ENCODE assay signal across 1 cellular context in the genomic region with DNA sequence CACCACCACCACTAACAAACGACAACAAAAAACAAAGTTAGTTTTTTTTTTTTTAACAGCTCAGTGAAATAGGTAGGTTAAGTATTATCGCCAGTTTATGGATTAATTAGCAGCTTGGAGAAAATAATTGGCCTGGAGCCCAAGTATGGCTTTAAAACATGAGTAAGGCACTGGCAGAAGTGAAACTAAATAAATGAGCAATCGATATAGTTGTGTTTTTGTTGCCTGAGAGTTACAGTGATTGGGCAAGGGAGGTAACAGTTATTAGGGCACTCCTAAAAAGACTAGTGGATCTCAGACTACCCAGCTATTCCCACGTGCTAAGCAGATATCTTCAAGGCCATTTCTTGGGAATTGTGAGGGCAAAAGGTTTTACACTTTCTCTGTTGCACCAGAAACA.
TF ChIP-seq lines count a peak whose summit lies in the region.

No MANE protein-coding gene starts in this region.

TF ChIP-seq in HepG2, 621 proteins besides CTCF, POLR2A, EP300 and RAD21:
- TF ChIP-seq, protein P1, sequence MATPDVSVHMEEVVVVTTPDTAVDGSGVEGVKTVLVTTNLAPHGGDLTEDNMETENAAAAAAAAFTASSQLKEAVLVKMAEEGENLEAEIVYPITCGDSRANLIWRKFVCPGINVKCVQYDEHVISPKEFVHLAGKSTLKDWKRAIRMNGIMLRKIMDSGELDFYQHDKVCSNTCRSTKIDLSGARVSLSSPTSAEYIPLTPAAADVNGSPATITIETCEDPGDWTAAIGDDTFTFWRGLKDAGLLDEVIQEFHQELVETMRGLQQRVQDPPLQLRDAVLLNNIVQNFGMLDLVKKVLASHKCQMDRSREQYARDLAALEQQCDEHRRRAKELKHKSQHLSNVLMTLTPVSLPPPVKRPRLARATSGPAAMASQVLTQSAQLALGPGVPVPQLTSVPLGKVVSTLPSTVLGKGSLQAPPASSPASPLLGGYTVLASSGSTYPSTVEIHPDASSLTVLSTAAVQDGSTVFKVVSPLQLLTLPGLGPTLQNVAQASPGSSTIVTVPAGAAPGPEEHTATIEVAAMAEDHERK (CRISPR knock-in tag; IDR thresholded peaks at IDR 0.05; ENCODE audit: low read depth), result no peak
- TF ChIP-seq FOXA3 (CRISPR knock-in tag; IDR thresholded peaks at IDR 0.05), result no peak
- TF ChIP-seq SALL1 (CRISPR knock-in tag; IDR thresholded peaks at IDR 0.05), result no peak
- no peak for TF ChIP-seq ZNF468 (CRISPR knock-in tag; IDR thresholded peaks at IDR 0.05)
- TF ChIP-seq, protein P2, sequence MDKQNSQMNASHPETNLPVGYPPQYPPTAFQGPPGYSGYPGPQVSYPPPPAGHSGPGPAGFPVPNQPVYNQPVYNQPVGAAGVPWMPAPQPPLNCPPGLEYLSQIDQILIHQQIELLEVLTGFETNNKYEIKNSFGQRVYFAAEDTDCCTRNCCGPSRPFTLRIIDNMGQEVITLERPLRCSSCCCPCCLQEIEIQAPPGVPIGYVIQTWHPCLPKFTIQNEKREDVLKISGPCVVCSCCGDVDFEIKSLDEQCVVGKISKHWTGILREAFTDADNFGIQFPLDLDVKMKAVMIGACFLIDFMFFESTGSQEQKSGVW (CRISPR knock-in tag; IDR thresholded peaks at IDR 0.05; ENCODE audit: borderline replicate concordance), result no peak
- TF ChIP-seq, protein P3, sequence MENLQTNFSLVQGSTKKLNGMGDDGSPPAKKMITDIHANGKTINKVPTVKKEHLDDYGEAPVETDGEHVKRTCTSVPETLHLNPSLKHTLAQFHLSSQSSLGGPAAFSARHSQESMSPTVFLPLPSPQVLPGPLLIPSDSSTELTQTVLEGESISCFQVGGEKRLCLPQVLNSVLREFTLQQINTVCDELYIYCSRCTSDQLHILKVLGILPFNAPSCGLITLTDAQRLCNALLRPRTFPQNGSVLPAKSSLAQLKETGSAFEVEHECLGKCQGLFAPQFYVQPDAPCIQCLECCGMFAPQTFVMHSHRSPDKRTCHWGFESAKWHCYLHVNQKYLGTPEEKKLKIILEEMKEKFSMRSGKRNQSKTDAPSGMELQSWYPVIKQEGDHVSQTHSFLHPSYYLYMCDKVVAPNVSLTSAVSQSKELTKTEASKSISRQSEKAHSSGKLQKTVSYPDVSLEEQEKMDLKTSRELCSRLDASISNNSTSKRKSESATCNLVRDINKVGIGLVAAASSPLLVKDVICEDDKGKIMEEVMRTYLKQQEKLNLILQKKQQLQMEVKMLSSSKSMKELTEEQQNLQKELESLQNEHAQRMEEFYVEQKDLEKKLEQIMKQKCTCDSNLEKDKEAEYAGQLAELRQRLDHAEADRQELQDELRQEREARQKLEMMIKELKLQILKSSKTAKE (CRISPR knock-in tag; IDR thresholded peaks at IDR 0.05; ENCODE audit: borderline replicate concordance), result no peak
- no peak for TF ChIP-seq TARDBP (CRISPR knock-in tag; IDR thresholded peaks at IDR 0.05)
- no peak for TF ChIP-seq KLF9 (CRISPR knock-in tag; IDR thresholded peaks at IDR 0.05; ENCODE audit: low read depth)
- no peak for TF ChIP-seq KLF16 (CRISPR knock-in tag; IDR thresholded peaks at IDR 0.05)
- no peak for TF ChIP-seq ZEB1 (IDR thresholded peaks at IDR 0.05; ENCODE audit: insufficient replicate concordance, low read depth)
- TF ChIP-seq, protein P4, sequence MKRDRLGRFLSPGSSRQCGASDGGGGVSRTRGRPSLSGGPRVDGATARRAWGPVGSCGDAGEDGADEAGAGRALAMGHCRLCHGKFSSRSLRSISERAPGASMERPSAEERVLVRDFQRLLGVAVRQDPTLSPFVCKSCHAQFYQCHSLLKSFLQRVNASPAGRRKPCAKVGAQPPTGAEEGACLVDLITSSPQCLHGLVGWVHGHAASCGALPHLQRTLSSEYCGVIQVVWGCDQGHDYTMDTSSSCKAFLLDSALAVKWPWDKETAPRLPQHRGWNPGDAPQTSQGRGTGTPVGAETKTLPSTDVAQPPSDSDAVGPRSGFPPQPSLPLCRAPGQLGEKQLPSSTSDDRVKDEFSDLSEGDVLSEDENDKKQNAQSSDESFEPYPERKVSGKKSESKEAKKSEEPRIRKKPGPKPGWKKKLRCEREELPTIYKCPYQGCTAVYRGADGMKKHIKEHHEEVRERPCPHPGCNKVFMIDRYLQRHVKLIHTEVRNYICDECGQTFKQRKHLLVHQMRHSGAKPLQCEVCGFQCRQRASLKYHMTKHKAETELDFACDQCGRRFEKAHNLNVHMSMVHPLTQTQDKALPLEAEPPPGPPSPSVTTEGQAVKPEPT (CRISPR knock-in tag; IDR thresholded peaks at IDR 0.05; ENCODE audit: low read depth), result no peak
- no peak for TF ChIP-seq ZNF207 (IDR thresholded peaks at IDR 0.05; ENCODE audit: borderline replicate concordance)
- TF ChIP-seq ZNF224 (CRISPR knock-in tag; IDR thresholded peaks at IDR 0.05), result no peak
- no peak for TF ChIP-seq ZNF558 (CRISPR knock-in tag; IDR thresholded peaks at IDR 0.05; ENCODE audit: borderline replicate concordance)
- TF ChIP-seq, protein P5, sequence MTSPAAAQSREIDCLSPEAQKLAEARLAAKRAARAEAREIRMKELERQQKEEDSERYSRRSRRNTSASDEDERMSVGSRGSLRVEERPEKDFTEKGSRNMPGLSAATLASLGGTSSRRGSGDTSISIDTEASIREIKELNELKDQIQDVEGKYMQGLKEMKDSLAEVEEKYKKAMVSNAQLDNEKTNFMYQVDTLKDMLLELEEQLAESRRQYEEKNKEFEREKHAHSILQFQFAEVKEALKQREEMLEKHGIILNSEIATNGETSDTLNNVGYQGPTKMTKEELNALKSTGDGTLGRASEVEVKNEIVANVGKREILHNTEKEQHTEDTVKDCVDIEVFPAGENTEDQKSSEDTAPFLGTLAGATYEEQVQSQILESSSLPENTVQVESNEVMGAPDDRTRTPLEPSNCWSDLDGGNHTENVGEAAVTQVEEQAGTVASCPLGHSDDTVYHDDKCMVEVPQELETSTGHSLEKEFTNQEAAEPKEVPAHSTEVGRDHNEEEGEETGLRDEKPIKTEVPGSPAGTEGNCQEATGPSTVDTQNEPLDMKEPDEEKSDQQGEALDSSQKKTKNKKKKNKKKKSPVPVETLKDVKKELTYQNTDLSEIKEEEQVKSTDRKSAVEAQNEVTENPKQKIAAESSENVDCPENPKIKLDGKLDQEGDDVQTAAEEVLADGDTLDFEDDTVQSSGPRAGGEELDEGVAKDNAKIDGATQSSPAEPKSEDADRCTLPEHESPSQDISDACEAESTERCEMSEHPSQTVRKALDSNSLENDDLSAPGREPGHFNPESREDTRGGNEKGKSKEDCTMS (CRISPR knock-in tag; conservative IDR thresholded peaks at IDR 0.05), result no peak
- no peak for TF ChIP-seq ZNF382 (CRISPR knock-in tag; IDR thresholded peaks at IDR 0.05; ENCODE audit: borderline replicate concordance)
- TF ChIP-seq, protein P6, sequence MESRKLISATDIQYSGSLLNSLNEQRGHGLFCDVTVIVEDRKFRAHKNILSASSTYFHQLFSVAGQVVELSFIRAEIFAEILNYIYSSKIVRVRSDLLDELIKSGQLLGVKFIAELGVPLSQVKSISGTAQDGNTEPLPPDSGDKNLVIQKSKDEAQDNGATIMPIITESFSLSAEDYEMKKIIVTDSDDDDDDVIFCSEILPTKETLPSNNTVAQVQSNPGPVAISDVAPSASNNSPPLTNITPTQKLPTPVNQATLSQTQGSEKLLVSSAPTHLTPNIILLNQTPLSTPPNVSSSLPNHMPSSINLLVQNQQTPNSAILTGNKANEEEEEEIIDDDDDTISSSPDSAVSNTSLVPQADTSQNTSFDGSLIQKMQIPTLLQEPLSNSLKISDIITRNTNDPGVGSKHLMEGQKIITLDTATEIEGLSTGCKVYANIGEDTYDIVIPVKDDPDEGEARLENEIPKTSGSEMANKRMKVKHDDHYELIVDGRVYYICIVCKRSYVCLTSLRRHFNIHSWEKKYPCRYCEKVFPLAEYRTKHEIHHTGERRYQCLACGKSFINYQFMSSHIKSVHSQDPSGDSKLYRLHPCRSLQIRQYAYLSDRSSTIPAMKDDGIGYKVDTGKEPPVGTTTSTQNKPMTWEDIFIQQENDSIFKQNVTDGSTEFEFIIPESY (CRISPR knock-in tag; IDR thresholded peaks at IDR 0.05), result no peak
TF ChIP-seq in HepG2: peak in this region for 0.
